ENCODE assay signal across 1 cellular context in the genomic region with DNA sequence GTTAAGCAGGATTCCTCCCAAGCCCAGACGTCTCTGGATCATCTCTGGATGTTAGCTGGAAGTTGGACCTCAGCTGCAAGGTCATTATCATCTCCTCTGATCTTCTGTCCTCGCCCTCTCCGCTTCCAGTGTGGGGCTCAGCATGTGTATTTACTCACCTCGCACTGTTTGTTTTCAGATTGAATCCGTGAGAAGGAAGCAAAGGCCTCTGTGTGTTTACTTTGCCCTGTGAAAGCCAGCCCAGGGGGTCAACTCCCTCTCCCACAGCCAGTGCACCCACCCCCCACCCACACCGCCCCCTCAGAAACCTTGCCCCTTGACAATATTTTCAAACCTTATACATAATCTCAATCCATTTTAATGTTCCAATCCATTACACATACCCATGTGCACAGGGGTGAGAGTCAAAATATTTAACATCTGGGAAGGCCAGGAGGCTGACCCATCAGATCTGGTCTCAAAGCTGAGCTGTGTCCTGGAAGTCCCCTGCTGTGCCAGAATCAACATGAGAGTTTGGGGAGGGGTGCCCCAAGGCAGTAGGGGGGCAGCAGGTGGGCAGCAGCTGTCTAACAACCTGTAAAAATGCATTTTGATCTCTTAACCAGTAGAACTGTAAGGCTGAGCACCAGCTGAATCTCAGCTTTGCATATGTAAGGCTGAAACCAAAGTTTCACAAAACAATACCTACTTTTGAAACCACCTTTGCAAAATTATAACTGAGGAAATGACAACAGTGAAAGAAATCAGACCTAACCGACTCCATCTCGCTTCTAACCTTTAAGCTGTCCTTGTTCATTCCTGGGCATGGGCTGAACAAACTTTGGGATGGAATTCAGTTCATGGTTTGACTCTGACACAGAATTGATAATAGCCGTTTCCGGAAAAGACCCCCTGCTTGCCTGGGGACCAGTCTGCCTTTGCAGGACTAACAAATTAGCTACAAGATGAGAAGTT.
TF ChIP-seq lines count a peak whose summit lies in the region.

No MANE protein-coding gene starts in this region.

TF ChIP-seq in SK-N-SH, 30 proteins besides CTCF, POLR2A, EP300 and RAD21 (continued from another document):
- TF ChIP-seq IRF3 (IDR thresholded peaks at IDR 0.05; ENCODE audit: low read depth, low read length): no peak
- TF ChIP-seq YY1 (IDR thresholded peaks at IDR 0.05; ENCODE audit: low read depth): no peak
- no peak for TF ChIP-seq RXRA (IDR thresholded peaks at IDR 0.05; ENCODE audit: borderline replicate concordance, low read depth)
- TF ChIP-seq REST (IDR thresholded peaks at IDR 0.05; ENCODE audit: low read depth, low read length): no peak
- TF ChIP-seq ELF1 (IDR thresholded peaks at IDR 0.05): no peak
- TF ChIP-seq FOXJ3 (CRISPR knock-in tag; IDR thresholded peaks at IDR 0.05): no peak
